Comparison of ENCODE assay signal across 9 cellular contexts in genomic region chr3:81816473-81817260, GRCh38. TPM values are rescaled to one million over a fixed set of nuclear protein-coding genes. Genes with fewer than 3 reads are reported as not detected.
DNase-seq lines count a peak whose midpoint lies in the region; ATAC-seq, FAIRE-seq and TF ChIP-seq lines count a peak whose summit lies in the region.
"Had no signal": no experiment of that assay in that cellular context is flagged by ENCODE, and none has a peak within 500 bp of the region (broad histone marks: within the 10 kb centered on the region; RNA-seq: fewer than 3 reads in every experiment).

No MANE protein-coding gene starts in this region.

- DNase-seq in NCI-H2227 (lab: John Stamatoyannopoulos, UW; ENCODE audit: unreplicated experiment) (peak; percentile 18), NCI-H2227 treated with DMSO at 0.1 percent for 48 hours (lab: John Stamatoyannopoulos, UW) (no peak), GM12878 (ENCODE audit: low read depth, low spot score) (peak; percentile 90), smooth muscle cell of the brain vasculature (ENCODE audit: low read depth, low spot score) (peak; percentile 1), KBM-7 (no peak)
- DNase-seq in CD4-positive, alpha-beta memory T cell, result no peak
- DNase-seq in activated CD4-positive, alpha-beta memory T cell treated with anti-CD3 and anti-CD28 coated beads for 36 hours, result no peak

- BruUV-seq in GM12878 (replicated peaks; lab: Mats Ljungman, UMichigan), result no TSS peak

- TF ChIP-seq EP300 in GM12878 (IDR thresholded peaks at IDR 0.05; ENCODE audit: borderline replicate concordance in 1 of 2, control insufficient read depth in 1 of 2, low read depth in 2 of 2, low read length in 2 of 2), result peak; percentile 91 to 94

- no peaks in the 10 kb centered on the region for H3K79me2 ChIP-seq in GM12878 (ENCODE audit: control insufficient read depth, insufficient read depth, low read length)

- POLR2A ChIA-PET in GM12878 (lab: Charles Lee), result interaction anchor here (1.0 to 3.6 kb wide), 7 partner anchors 12 to 72 kb away, joined by 3 to 20 read pairs (median 4); partner anchors contain the start of gene GBE1
- POLR2A ChIA-PET in CD4-positive, alpha-beta memory T cell (lab: Charles Lee; ENCODE audit: partially characterized antibody), result no interaction called here
- POLR2A ChIA-PET in activated CD4-positive, alpha-beta memory T cell treated with anti-CD3 and anti-CD28 coated beads for 36 hours (lab: Charles Lee), result no interaction called here

- H3K4me1 Mint-ChIP-seq in CD4-positive, alpha-beta memory T cell, result peaks cover 0 to 2% (median 0%) of the 10 kb centered on the region in 4 donors
- H3K4me1 Mint-ChIP-seq in activated CD4-positive, alpha-beta memory T cell treated with anti-CD3 and anti-CD28 coated beads for 36 hours (ENCODE audit: low read depth), result no peaks in the 10 kb centered on the region

- FAIRE-seq in GM12878 (lab: Jason Lieb, UNC), result peak; percentile 88
- FAIRE-seq: islet of Langerhans had no signal

- no peak overlapping the region for H3K4me3 Mint-ChIP-seq in CD4-positive, alpha-beta memory T cell
- H3K4me3 Mint-ChIP-seq in activated CD4-positive, alpha-beta memory T cell treated with anti-CD3 and anti-CD28 coated beads for 36 hours, result no peak overlapping the region

- TF ChIP-seq RAD21 in GM12878 (IDR thresholded peaks at IDR 0.05; ENCODE audit: insufficient read depth, low read depth, low read length), result peak; percentile 37; the same call in 1 of the 2 replicates

- 0 out of 2 replicates have a peak overlapping the region, but pooled peaks have one; percentile 27 for H3K4me3 ChIP-seq in GM12878
- no peak overlapping the region for H3K4me3 ChIP-seq in CD4-positive, alpha-beta memory T cell (ENCODE audit: low read length in 2 of 2)

- in situ Hi-C loops in GM12878 (cut with MboI) (no loop called here), KBM-7 (cut with MboI; ENCODE audit: low pct_unique_long_range_greater_than_20kb, low sequenced_read_pairs) (no loop called here)

- RAD21 ChIA-PET in GM12878 (lab: Charles Lee; ENCODE audit: unreplicated experiment), result interaction anchor here (0.7 to 3.0 kb wide), 10 partner anchors 10 to 220 kb away, joined by 3 to 21 read pairs (median 4); partner anchors contain the start of gene GBE1

- H2AFZ ChIP-seq in GM12878 (ENCODE audit: control insufficient read depth, low read depth, low read length), result peak overlapping the region; percentile 40

- peak overlapping the region; percentile 59 for H3K9ac ChIP-seq in GM12878 (ENCODE audit: control insufficient read depth, insufficient read depth, low read length)

- SMC1A ChIA-PET in GM12878 (lab: Charles Lee; ENCODE audit: uncharacterized antibody, unreplicated experiment), result interaction anchor here (0.8 to 3.3 kb wide), 14 partner anchors 9 to 93 kb away, joined by 3 to 15 read pairs (median 6); partner anchors contain the start of gene GBE1

- 39% methylated on average over 8 of the region's 8 CpGs for WGBS in GM12878 (ENCODE audit: insufficient coverage, insufficient replicate concordance, low lambda C conversion rate, missing lambda C conversion rate)

- peaks cover 2 to 3% of the 10 kb centered on the region in 2 donors for H3K27me3 Mint-ChIP-seq in CD4-positive, alpha-beta memory T cell
- H3K27me3 Mint-ChIP-seq in activated CD4-positive, alpha-beta memory T cell treated with anti-CD3 and anti-CD28 coated beads for 36 hours, result peaks cover 1% of the 10 kb centered on the region

- peak overlapping the region; percentile 90 for H3K27ac ChIP-seq in GM12878 (ENCODE audit: control insufficient read depth, insufficient read depth)
- H3K27ac ChIP-seq in CD4-positive, alpha-beta memory T cell (ENCODE audit: low read depth, low read length), result no peak overlapping the region

- H3K27ac Mint-ChIP-seq in CD4-positive, alpha-beta memory T cell, result no peak overlapping the region
- H3K27ac Mint-ChIP-seq in activated CD4-positive, alpha-beta memory T cell treated with anti-CD3 and anti-CD28 coated beads for 36 hours, result no peak overlapping the region

- H3K36me3 Mint-ChIP-seq in CD4-positive, alpha-beta memory T cell, result no peaks in the 10 kb centered on the region
- H3K36me3 Mint-ChIP-seq in activated CD4-positive, alpha-beta memory T cell treated with anti-CD3 and anti-CD28 coated beads for 36 hours, result no peaks in the 10 kb centered on the region

- intact Hi-C loops in GM12878 (cut with micrococcal nuclease; ENCODE audit: unreplicated experiment), result loop anchor here (1.0 to 5.0 kb wide), 3 partner anchors 28 to 55 kb away; partner anchors contain the start of gene GBE1
- intact Hi-C loops in CD4-positive, alpha-beta memory T cell (cut with micrococcal nuclease), result no loop called here
- intact Hi-C loops in activated CD4-positive, alpha-beta memory T cell treated with anti-CD3 and anti-CD28 coated beads for 36 hours (cut with micrococcal nuclease), result no loop called here

- no peaks in the 10 kb centered on the region for H3K36me3 ChIP-seq in GM12878 (ENCODE audit: control insufficient read depth in 2 of 2, insufficient read depth in 2 of 2, low read length in 1 of 2)
- H3K36me3 ChIP-seq in CD4-positive, alpha-beta memory T cell (ENCODE audit: insufficient read depth, low read length), result no peaks in the 10 kb centered on the region

- no peaks in the 10 kb centered on the region for H3K27me3 ChIP-seq in GM12878 (replicated peaks in 1 of 2; ENCODE audit: control insufficient read depth in 2 of 2, insufficient read depth in 2 of 2, low read length in 1 of 2)
- no peaks in the 10 kb centered on the region for H3K27me3 ChIP-seq in CD4-positive, alpha-beta memory T cell (ENCODE audit: insufficient read depth, low read length)

- peak overlapping the region; percentile 2 for H3K4me2 ChIP-seq in GM12878 (ENCODE audit: control insufficient read depth, insufficient read depth)

- peaks cover 14% of the 10 kb centered on the region for H3K4me1 ChIP-seq in GM12878 (ENCODE audit: control insufficient read depth, insufficient read depth, low read length)
- no peaks in the 10 kb centered on the region for H3K4me1 ChIP-seq in CD4-positive, alpha-beta memory T cell (ENCODE audit: insufficient read depth, low read length)

- TF ChIP-seq CTCF in GM12878 (IDR thresholded peaks at IDR 0.05 in 2 of 3, conservative IDR thresholded peaks at IDR 0.05 in 1 of 3; ENCODE audit: control insufficient read depth in 2 of 3, extremely low read depth in 1 of 3, insufficient read depth in 1 of 3, low read depth in 3 of 3, low read length in 3 of 3), result no peak

- peaks cover 13% of the 10 kb centered on the region for H3K9me3 ChIP-seq in GM12878 (replicated peaks; ENCODE audit: control insufficient read depth, insufficient read depth, low read length)
- no peaks in the 10 kb centered on the region for H3K9me3 ChIP-seq in CD4-positive, alpha-beta memory T cell (ENCODE audit: control insufficient read depth in 1 of 2, low read length in 2 of 2)

- H4K20me1 ChIP-seq in GM12878 (ENCODE audit: control insufficient read depth, insufficient read depth), result no peaks in the 10 kb centered on the region

- CTCF ChIA-PET in GM12878 (lab: Yijun Ruan, JAX), result interaction anchor here (1.0 to 1.8 kb wide), 4 partner anchors 8 to 30 kb away, joined by 3 to 4 read pairs (median 4); no protein-coding TSS in a partner anchor
- CTCF ChIA-PET in CD4-positive, alpha-beta memory T cell (lab: Charles Lee; ENCODE audit: partially characterized antibody), result no interaction called here
- CTCF ChIA-PET in activated CD4-positive, alpha-beta memory T cell treated with anti-CD3 and anti-CD28 coated beads for 36 hours (lab: Charles Lee), result no interaction called here

- peaks cover 0 to 8% (median 2%) of the 10 kb centered on the region in 8 donors for H3K9me3 Mint-ChIP-seq in CD4-positive, alpha-beta memory T cell
- H3K9me3 Mint-ChIP-seq in activated CD4-positive, alpha-beta memory T cell treated with anti-CD3 and anti-CD28 coated beads for 36 hours, result peaks cover 2% of the 10 kb centered on the region

- no peak for TF ChIP-seq POLR2A in GM12878 (IDR thresholded peaks at IDR 0.05; ENCODE audit: low read depth, low read length)

- ATAC-seq in HG03025 (IDR thresholded peaks at IDR 0.05; ENCODE audit: low FRiP score, unreplicated experiment) (peak; percentile 97), GM12878 (peak; percentile 98)

TF ChIP-seq in GM12878, 131 proteins besides CTCF, POLR2A, EP300 and RAD21 (continues in another document):
- peak; percentile 40 for TF ChIP-seq SMAD1 (IDR thresholded peaks at IDR 0.05; ENCODE audit: low read depth, partially characterized antibody)
- peak; percentile 69 for TF ChIP-seq CREB1 (IDR thresholded peaks at IDR 0.05; ENCODE audit: low read depth)
- peak; percentile 98 for TF ChIP-seq ATF2 (IDR thresholded peaks at IDR 0.05; ENCODE audit: low read length)

RNA-seq across cellular contexts. Expression of gene GBE1, which starts 55.2 kb away (rescaled TPM):
- 223 and 227 TPM in 2 replicates for total RNA-seq in GM12878 (2013; cell fraction: nucleolus; rRNA removed)
- total RNA-seq in GM12878 (2014; rRNA removed) (32.4 and 36.5 TPM in 2 replicates), GM12878 (2014; rRNA removed; fragmentation: Illumina TruSeq; extraction: Trizol) (50.6 and 51.0 TPM in 2 replicates), GM12878 (2021) (42.4 and 43.1 TPM in 2 replicates)
- polyA plus RNA-seq in GM12878 (2011; ENCODE audit: low read depth), result 32.0 TPM
- polyA plus RNA-seq in GM12878 (2011; rRNA removed) (59.5 and 88.2 TPM in 2 replicates), GM12878 (2014; fragmentation: Illumina TruSeq; extraction: Trizol) (40.0 and 49.0 TPM in 2 replicates), GM12878 (2014; fragmentation: Nextera tagmentation; extraction: Ambion mirVana) (10 to 100 TPM; 21.4 to 21.8 TPM), GM12878 (2014; rRNA removed) (23.5 and 25.6 TPM in 2 replicates), GM12878 (2016; fragmentation: Nextera tagmentation; extraction: Ambion mirVana) (10 to 100 TPM; 58.0 to 62.2 TPM)
- 21.0 and 27.0 TPM in 2 replicates for polyA plus RNA-seq in GM12878 (2011; cell fraction: cytosol; rRNA removed)
- 32.3 and 34.5 TPM in 2 replicates for polyA plus RNA-seq in GM12878 (2011; cell fraction: nucleus; rRNA removed)
- 35.4 and 54.7 TPM in 2 replicates for polyA plus RNA-seq in GM12878 (2012)
- 72.0 and 82.2 TPM in 2 replicates for polyA minus RNA-seq in GM12878 (2011; rRNA and poly(A)+ RNA removed)
- polyA minus RNA-seq in GM12878 (2011; cell fraction: cytosol; rRNA and poly(A)+ RNA removed), result 19.9 and 22.7 TPM in 2 replicates
- polyA minus RNA-seq in GM12878 (2011; cell fraction: nucleus; rRNA and poly(A)+ RNA removed), result 87.9 and 109 TPM in 2 replicates
- total RNA-seq in CD4-positive, alpha-beta memory T cell, result 1 to 10 TPM; 9.3 to 9.6 TPM
- 10 to 100 TPM; 12.3 to 16.6 TPM for polyA plus RNA-seq in CD4-positive, alpha-beta memory T cell
- 10 to 100 TPM; 30.5 to 30.6 TPM for total RNA-seq in activated CD4-positive, alpha-beta memory T cell treated with anti-CD3 and anti-CD28 coated beads for 36 hours

Comparison
In these comparisons a context has a peak if more than half of its experiments do, and no peak if none do; other contexts are left out.
1. DNase-seq: peak in NCI-H2227 (single experiment), GM12878 (single experiment) and smooth muscle cell of the brain vasculature (single experiment); none in NCI-H2227 treated with DMSO at 0.1 percent for 48 hours (single experiment), CD4-positive, alpha-beta memory T cell (0 of 5), activated CD4-positive, alpha-beta memory T cell treated with anti-CD3 and anti-CD28 coated beads for 36 hours (single experiment) and KBM-7 (single experiment).